1 cellular context compared by ENCODE assay signal in the genomic region with DNA sequence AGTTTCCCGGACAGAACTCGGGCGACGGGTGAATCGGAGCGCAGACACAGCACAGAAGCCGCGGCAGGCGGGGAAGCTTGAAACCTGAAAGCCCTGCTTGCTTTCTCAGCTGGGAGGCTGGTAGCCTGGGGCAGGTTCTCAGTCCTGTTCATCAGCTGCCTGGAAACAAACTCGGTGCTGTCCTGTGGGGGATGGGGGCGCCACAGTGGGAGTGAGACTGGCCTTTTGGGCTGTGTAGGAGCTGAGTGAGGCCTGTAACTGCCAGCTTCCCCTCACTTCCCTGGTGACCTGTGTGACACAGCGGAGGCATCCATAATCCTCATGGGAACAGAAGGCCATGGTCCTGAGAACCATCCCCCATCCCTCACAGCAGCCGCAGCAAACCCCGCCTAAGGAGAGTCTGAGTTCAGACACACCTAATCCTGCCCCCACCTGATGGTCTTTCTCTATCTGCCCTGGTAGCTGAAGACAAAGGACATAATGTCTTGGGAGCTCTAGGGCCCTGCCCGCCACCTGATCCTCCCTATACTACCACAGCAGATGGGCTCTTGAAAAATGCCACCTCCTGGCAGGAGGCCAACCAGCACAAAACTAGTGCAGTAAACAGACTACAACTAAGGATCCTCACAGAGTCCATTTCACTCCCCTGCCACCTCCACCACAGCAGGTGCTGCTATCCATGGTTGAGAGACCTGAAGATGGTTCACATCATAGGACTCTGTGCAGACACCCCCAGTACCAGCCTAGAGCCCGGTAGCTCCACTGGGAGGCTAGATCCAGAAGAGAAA.
TF ChIP-seq lines count a peak whose summit lies in the region.

No MANE protein-coding gene starts in this region.

TF ChIP-seq in WTC11, 78 proteins besides CTCF, POLR2A, EP300 and RAD21 (continued from another document):
- TF ChIP-seq, protein P1, sequence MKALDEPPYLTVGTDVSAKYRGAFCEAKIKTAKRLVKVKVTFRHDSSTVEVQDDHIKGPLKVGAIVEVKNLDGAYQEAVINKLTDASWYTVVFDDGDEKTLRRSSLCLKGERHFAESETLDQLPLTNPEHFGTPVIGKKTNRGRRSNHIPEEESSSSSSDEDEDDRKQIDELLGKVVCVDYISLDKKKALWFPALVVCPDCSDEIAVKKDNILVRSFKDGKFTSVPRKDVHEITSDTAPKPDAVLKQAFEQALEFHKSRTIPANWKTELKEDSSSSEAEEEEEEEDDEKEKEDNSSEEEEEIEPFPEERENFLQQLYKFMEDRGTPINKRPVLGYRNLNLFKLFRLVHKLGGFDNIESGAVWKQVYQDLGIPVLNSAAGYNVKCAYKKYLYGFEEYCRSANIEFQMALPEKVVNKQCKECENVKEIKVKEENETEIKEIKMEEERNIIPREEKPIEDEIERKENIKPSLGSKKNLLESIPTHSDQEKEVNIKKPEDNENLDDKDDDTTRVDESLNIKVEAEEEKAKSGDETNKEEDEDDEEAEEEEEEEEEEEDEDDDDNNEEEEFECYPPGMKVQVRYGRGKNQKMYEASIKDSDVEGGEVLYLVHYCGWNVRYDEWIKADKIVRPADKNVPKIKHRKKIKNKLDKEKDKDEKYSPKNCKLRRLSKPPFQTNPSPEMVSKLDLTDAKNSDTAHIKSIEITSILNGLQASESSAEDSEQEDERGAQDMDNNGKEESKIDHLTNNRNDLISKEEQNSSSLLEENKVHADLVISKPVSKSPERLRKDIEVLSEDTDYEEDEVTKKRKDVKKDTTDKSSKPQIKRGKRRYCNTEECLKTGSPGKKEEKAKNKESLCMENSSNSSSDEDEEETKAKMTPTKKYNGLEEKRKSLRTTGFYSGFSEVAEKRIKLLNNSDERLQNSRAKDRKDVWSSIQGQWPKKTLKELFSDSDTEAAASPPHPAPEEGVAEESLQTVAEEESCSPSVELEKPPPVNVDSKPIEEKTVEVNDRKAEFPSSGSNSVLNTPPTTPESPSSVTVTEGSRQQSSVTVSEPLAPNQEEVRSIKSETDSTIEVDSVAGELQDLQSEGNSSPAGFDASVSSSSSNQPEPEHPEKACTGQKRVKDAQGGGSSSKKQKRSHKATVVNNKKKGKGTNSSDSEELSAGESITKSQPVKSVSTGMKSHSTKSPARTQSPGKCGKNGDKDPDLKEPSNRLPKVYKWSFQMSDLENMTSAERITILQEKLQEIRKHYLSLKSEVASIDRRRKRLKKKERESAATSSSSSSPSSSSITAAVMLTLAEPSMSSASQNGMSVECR (CRISPR knock-in tag; IDR thresholded peaks at IDR 0.05; ENCODE audit: borderline replicate concordance): no peak
- no peak for TF ChIP-seq IRF2 (CRISPR knock-in tag; IDR thresholded peaks at IDR 0.05; ENCODE audit: borderline replicate concordance, low read depth)
- TF ChIP-seq, protein P2, sequence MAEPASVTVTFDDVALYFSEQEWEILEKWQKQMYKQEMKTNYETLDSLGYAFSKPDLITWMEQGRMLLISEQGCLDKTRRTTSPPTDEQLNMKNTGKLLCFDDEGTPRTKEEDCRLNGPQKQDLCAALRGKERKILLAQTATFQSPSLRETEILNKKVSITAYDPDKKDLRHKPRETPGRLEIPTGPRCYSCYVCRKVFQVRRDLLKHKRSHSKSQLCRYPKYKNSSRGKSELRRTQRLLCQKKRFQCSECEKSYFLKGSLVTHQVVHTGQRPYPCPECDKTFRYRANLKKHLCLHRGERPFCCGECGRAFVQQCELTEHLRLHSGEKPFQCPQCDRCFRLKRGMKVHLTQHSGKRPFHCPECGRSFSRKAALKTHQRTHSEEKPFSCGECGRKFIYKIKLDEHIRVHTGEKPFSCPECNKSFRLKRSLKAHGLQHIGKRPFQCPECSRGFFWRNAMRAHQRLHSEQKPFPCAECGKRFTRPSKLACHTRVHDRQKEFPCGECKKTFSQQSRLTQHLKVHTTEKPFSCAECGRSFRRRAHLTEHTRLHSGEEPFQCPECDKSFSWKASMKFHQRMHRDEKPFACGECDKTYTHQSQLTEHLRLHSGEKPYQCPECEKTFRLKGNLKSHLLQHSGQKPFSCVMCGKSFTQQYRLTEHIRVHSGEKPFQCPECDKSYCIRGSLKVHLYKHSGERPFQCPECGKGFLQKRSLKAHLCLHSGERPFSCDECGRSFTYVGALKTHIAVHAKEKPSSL (CRISPR knock-in tag; conservative IDR thresholded peaks at IDR 0.05): no peak
- TF ChIP-seq FOXK1 (CRISPR knock-in tag; IDR thresholded peaks at IDR 0.05): no peak
- no peak for TF ChIP-seq JAZF1 (CRISPR knock-in tag; IDR thresholded peaks at IDR 0.05)
- TF ChIP-seq, protein P3, sequence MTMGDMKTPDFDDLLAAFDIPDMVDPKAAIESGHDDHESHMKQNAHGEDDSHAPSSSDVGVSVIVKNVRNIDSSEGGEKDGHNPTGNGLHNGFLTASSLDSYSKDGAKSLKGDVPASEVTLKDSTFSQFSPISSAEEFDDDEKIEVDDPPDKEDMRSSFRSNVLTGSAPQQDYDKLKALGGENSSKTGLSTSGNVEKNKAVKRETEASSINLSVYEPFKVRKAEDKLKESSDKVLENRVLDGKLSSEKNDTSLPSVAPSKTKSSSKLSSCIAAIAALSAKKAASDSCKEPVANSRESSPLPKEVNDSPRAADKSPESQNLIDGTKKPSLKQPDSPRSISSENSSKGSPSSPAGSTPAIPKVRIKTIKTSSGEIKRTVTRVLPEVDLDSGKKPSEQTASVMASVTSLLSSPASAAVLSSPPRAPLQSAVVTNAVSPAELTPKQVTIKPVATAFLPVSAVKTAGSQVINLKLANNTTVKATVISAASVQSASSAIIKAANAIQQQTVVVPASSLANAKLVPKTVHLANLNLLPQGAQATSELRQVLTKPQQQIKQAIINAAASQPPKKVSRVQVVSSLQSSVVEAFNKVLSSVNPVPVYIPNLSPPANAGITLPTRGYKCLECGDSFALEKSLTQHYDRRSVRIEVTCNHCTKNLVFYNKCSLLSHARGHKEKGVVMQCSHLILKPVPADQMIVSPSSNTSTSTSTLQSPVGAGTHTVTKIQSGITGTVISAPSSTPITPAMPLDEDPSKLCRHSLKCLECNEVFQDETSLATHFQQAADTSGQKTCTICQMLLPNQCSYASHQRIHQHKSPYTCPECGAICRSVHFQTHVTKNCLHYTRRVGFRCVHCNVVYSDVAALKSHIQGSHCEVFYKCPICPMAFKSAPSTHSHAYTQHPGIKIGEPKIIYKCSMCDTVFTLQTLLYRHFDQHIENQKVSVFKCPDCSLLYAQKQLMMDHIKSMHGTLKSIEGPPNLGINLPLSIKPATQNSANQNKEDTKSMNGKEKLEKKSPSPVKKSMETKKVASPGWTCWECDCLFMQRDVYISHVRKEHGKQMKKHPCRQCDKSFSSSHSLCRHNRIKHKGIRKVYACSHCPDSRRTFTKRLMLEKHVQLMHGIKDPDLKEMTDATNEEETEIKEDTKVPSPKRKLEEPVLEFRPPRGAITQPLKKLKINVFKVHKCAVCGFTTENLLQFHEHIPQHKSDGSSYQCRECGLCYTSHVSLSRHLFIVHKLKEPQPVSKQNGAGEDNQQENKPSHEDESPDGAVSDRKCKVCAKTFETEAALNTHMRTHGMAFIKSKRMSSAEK (CRISPR knock-in tag; IDR thresholded peaks at IDR 0.05; ENCODE audit: borderline replicate concordance): no peak
- TF ChIP-seq TEAD4 (CRISPR knock-in tag; IDR thresholded peaks at IDR 0.05): no peak
- TF ChIP-seq, protein P4, sequence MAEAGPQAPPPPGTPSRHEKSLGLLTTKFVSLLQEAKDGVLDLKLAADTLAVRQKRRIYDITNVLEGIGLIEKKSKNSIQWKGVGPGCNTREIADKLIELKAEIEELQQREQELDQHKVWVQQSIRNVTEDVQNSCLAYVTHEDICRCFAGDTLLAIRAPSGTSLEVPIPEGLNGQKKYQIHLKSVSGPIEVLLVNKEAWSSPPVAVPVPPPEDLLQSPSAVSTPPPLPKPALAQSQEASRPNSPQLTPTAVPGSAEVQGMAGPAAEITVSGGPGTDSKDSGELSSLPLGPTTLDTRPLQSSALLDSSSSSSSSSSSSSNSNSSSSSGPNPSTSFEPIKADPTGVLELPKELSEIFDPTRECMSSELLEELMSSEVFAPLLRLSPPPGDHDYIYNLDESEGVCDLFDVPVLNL (CRISPR knock-in tag; IDR thresholded peaks at IDR 0.05; ENCODE audit: borderline replicate concordance, low read depth): no peak
- TF ChIP-seq, protein P5, sequence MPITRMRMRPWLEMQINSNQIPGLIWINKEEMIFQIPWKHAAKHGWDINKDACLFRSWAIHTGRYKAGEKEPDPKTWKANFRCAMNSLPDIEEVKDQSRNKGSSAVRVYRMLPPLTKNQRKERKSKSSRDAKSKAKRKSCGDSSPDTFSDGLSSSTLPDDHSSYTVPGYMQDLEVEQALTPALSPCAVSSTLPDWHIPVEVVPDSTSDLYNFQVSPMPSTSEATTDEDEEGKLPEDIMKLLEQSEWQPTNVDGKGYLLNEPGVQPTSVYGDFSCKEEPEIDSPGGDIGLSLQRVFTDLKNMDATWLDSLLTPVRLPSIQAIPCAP (CRISPR knock-in tag; IDR thresholded peaks at IDR 0.05): no peak
- TF ChIP-seq EMX1 (CRISPR knock-in tag; IDR thresholded peaks at IDR 0.05): no peak
- TF ChIP-seq, protein P6, sequence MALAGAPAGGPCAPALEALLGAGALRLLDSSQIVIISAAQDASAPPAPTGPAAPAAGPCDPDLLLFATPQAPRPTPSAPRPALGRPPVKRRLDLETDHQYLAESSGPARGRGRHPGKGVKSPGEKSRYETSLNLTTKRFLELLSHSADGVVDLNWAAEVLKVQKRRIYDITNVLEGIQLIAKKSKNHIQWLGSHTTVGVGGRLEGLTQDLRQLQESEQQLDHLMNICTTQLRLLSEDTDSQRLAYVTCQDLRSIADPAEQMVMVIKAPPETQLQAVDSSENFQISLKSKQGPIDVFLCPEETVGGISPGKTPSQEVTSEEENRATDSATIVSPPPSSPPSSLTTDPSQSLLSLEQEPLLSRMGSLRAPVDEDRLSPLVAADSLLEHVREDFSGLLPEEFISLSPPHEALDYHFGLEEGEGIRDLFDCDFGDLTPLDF (CRISPR knock-in tag; IDR thresholded peaks at IDR 0.05): no peak
- no peak for TF ChIP-seq RELA (CRISPR knock-in tag; IDR thresholded peaks at IDR 0.05; ENCODE audit: borderline replicate concordance)
- no peak for TF ChIP-seq ZNF121 (CRISPR knock-in tag; IDR thresholded peaks at IDR 0.05)
